Comparison of ENCODE assay signal across 8 cellular contexts in genomic region chr6:31580446-31580755, GRCh38. TPM values are rescaled to one million over a fixed set of nuclear protein-coding genes. Genes with fewer than 3 reads are reported as not detected.
DNase-seq lines count a peak whose midpoint lies in the region; ATAC-seq, FAIRE-seq and TF ChIP-seq lines count a peak whose summit lies in the region.

No MANE protein-coding gene starts in this region.

- H3K27ac Mint-ChIP-seq in activated naive CD4-positive, alpha-beta T cell treated with anti-CD3 and anti-CD28 coated beads, Interleukin-2, amount 50 U/mL, for 24 hours: peak overlapping the region; percentile 97
- no peak overlapping the region for H3K27ac Mint-ChIP-seq in type B pancreatic cell

- peaks cover 77% of the 10 kb centered on the region for H3K4me1 Mint-ChIP-seq in activated naive CD4-positive, alpha-beta T cell treated with anti-CD3 and anti-CD28 coated beads, Interleukin-2, amount 50 U/mL, for 24 hours
- H3K4me1 Mint-ChIP-seq in type B pancreatic cell (ENCODE audit: unreplicated experiment): peaks cover 9% of the 10 kb centered on the region

- no peak overlapping the region for H2BK5ac ChIP-seq in mesendoderm (ENCODE audit: low read length)

- H3K36me3 ChIP-seq in K562 (ENCODE audit: control insufficient read depth, insufficient read depth, low read length) (no peaks in the 10 kb centered on the region), mesendoderm (ENCODE audit: control insufficient read depth, insufficient read depth, low read length) (no peaks in the 10 kb centered on the region)

- H4K8ac ChIP-seq in mesendoderm (ENCODE audit: low read depth, low read length): no peak overlapping the region

- H2BK15ac ChIP-seq in mesendoderm (replicated peaks; ENCODE audit: low read depth): no peak overlapping the region

- CTCF ChIA-PET in K562 (lab: Yijun Ruan, JAX; ENCODE audit: low intra/inter-chr PET ratio): interaction anchor here (0.8 to 1.3 kb wide), 2 partner anchors 18 to 33 kb away, joined by 4 read pairs; partner anchors contain the start of gene NFKBIL1

- peaks cover 36% of the 10 kb centered on the region for H3K36me3 Mint-ChIP-seq in activated naive CD4-positive, alpha-beta T cell treated with anti-CD3 and anti-CD28 coated beads, Interleukin-2, amount 50 U/mL, for 24 hours
- H3K36me3 Mint-ChIP-seq in type B pancreatic cell: no peaks in the 10 kb centered on the region

- in situ Hi-C loops in K562 (cut with MboI): no loop called here

- BruUV-seq in K562 (replicated peaks; lab: Mats Ljungman, UMichigan): TSS peak; percentile 46

- no peak overlapping the region for H3K4ac ChIP-seq in mesendoderm (ENCODE audit: low read depth, low read length)

- H3K27me3 Mint-ChIP-seq in activated naive CD4-positive, alpha-beta T cell treated with anti-CD3 and anti-CD28 coated beads, Interleukin-2, amount 50 U/mL, for 24 hours: no peaks in the 10 kb centered on the region
- H3K27me3 Mint-ChIP-seq in type B pancreatic cell: peaks cover 35% of the 10 kb centered on the region

- H2AFZ ChIP-seq in K562 (ENCODE audit: low read depth, low read length): peak overlapping the region; percentile 97

- intact Hi-C loops in K562 (cut with micrococcal nuclease): loop anchor here (1.0 to 10.0 kb wide), 3 partner anchors 18 to 386 kb away; partner anchors contain the start of genes ATP6V1G2 and NFKBIL1

- H3K23ac ChIP-seq in mesendoderm (ENCODE audit: low read length): no peak overlapping the region

- WGBS in K562 (ENCODE audit: insufficient coverage, low coverage, missing lambda C conversion rate): 38% methylated on average over 13 of the region's 13 CpGs
- no CpG with 5 or more reads among the region's 13 CpGs for WGBS in mesendoderm (ENCODE audit: extremely low coverage, insufficient coverage, low lambda C conversion rate)

- TF ChIP-seq CTCF in K562 (IDR thresholded peaks at IDR 0.05 in 2 of 3, conservative IDR thresholded peaks at IDR 0.05 in 1 of 3; ENCODE audit: insufficient read depth in 2 of 3, low read depth in 1 of 3, low read length in 3 of 3): no peak
- TF ChIP-seq CTCF in type B pancreatic cell (conservative IDR thresholded peaks at IDR 0.05): no peak

- H2BK120ac ChIP-seq in mesendoderm (ENCODE audit: low read depth, low read length): no peak overlapping the region

- TF ChIP-seq EP300 in K562 (IDR thresholded peaks at IDR 0.05; ENCODE audit: low read length): no peak

- no peaks in the 10 kb centered on the region for H3K79me1 ChIP-seq in mesendoderm (ENCODE audit: low read length)

- no peaks in the 10 kb centered on the region for H3K79me2 ChIP-seq in K562 (ENCODE audit: control insufficient read depth, insufficient read depth, low read length)
- no peaks in the 10 kb centered on the region for H3K79me2 ChIP-seq in mesendoderm (ENCODE audit: control insufficient read depth, insufficient read depth, low read length)

- H3K27ac ChIP-seq in K562 (ENCODE audit: extremely low read depth, low read depth, low read length) (no peak overlapping the region), mesendoderm (ENCODE audit: low read depth, low read length) (no peak overlapping the region)

- H4K20me1 ChIP-seq in K562 (replicated peaks; ENCODE audit: control insufficient read depth, insufficient read depth, low read length): no peaks in the 10 kb centered on the region

- H3K56ac ChIP-seq in mesendoderm (ENCODE audit: low read length): peak overlapping the region; percentile 81

- no peak overlapping the region for H2AK5ac ChIP-seq in mesendoderm (ENCODE audit: low read length)

- TF ChIP-seq POLR2A in K562 (conservative IDR thresholded peaks at IDR 0.05): no peak

- DNase-seq in activated naive CD4-positive, alpha-beta T cell treated with Interleukin-2 at 50 U/mL for 16 hours: no peak
- DNase-seq in K562 (ENCODE audit: extremely low read depth in 1 of 4, low spot score in 3 of 4) (no peak), mesendoderm (no peak), type B pancreatic cell (ENCODE audit: extremely low spot score, unreplicated experiment) (no peak), NCI-H345 treated with DMSO at 0.1 percent for 48 hours (lab: John Stamatoyannopoulos, UW; ENCODE audit: unreplicated experiment) (no peak), NCI-H1092 (lab: John Stamatoyannopoulos, UW) (no peak)

- H3K4me3 ChIP-seq in K562 (peak overlapping the region; percentile 62), mesendoderm (ENCODE audit: low read length) (no peak overlapping the region)

- H3K9me3 ChIP-seq in K562 (replicated peaks; ENCODE audit: control insufficient read depth, insufficient read depth, low read depth, low read length): no peaks in the 10 kb centered on the region

- POLR2A ChIA-PET in K562 (lab: Yijun Ruan, JAX): interaction anchor here (0.6 to 3.3 kb wide), 13 partner anchors 9 to 1988 kb away, joined by 3 to 20 read pairs (median 5); partner anchors contain the start of genes DDX39B and MICB

- H3K4me1 ChIP-seq in K562 (replicated peaks in 1 of 2; ENCODE audit: control insufficient read depth in 2 of 2, insufficient read depth in 2 of 2, low read length in 2 of 2) (peaks cover 0 to 28% of the 10 kb centered on the region in 2 experiments; a peak in 3 of 5 replicates), mesendoderm (ENCODE audit: control insufficient read depth, low read depth, low read length) (peaks cover 5% of the 10 kb centered on the region)

- no peaks in the 10 kb centered on the region for H3K27me3 ChIP-seq in K562 (ENCODE audit: control insufficient read depth in 2 of 2, insufficient read depth in 2 of 2, low read length in 2 of 2)
- H3K27me3 ChIP-seq in mesendoderm (ENCODE audit: insufficient read depth, low read length, poor library complexity): no peaks in the 10 kb centered on the region

- H3K9ac ChIP-seq in K562 (ENCODE audit: insufficient read depth in 1 of 2, low read depth in 2 of 2, low read length in 2 of 2) (peak overlapping the region; percentile 75 to 97; a peak in 3 of 4 replicates), mesendoderm (ENCODE audit: low read length) (peak overlapping the region; percentile 49)

- no peaks in the 10 kb centered on the region for H3K9me1 ChIP-seq in K562 (ENCODE audit: control insufficient read depth, insufficient read depth, low read length)

- ATAC-seq in K562 (no peak), HG03565 (IDR thresholded peaks at IDR 0.05; ENCODE audit: unreplicated experiment) (no peak)

- no peak overlapping the region for H4K5ac ChIP-seq in mesendoderm (ENCODE audit: low read length)

- H3K9me3 Mint-ChIP-seq in activated naive CD4-positive, alpha-beta T cell treated with anti-CD3 and anti-CD28 coated beads, Interleukin-2, amount 50 U/mL, for 24 hours: no peaks in the 10 kb centered on the region
- H3K9me3 Mint-ChIP-seq in type B pancreatic cell: no peaks in the 10 kb centered on the region

- H3K4me3 Mint-ChIP-seq in activated naive CD4-positive, alpha-beta T cell treated with anti-CD3 and anti-CD28 coated beads, Interleukin-2, amount 50 U/mL, for 24 hours: peak overlapping the region; percentile 93
- peak overlapping the region; percentile 96 for H3K4me3 Mint-ChIP-seq in type B pancreatic cell

- H3K4me2 ChIP-seq in K562 (ENCODE audit: insufficient read depth, low read length) (peak overlapping the region; percentile 91), mesendoderm (ENCODE audit: low read length) (peak overlapping the region; percentile 66)

- H3K18ac ChIP-seq in mesendoderm (ENCODE audit: low read length): peak overlapping the region; percentile 11

- no peak for TF ChIP-seq RAD21 in K562 (CRISPR knock-in tag; conservative IDR thresholded peaks at IDR 0.05 in 1 of 2, IDR thresholded peaks at IDR 0.05 in 1 of 2)

- no peak for FAIRE-seq in K562 (lab: Jason Lieb, UNC)

RNA-seq across cellular contexts. Expression of gene LTB, which starts 1.8 kb away (rescaled TPM):
- total RNA-seq in K562 (2011; cell fraction: chromatin; rRNA removed; ENCODE audit: low replicate concordance): not detected in 2 replicates
- total RNA-seq in K562 (2011; cell fraction: nucleolus; rRNA removed): not detected in 2 replicates
- not detected in 2 replicates for total RNA-seq in K562 (2011; cell fraction: nucleoplasm; rRNA removed)
- total RNA-seq in K562 (2014; rRNA removed): not detected in 2 replicates
- total RNA-seq in K562 (2014; rRNA removed; fragmentation: Illumina TruSeq; extraction: Trizol): not detected in 2 replicates
- 0.30 TPM in 1 of 2 replicates, not detected in the other for total RNA-seq in K562 (2015; rRNA removed; fragmentation: Illumina TruSeq; extraction: Trizol)
- 0.51 and 1.0 TPM in 2 replicates for total RNA-seq in K562 (2021)
- polyA plus RNA-seq in K562 (2011; rRNA removed): 0.11 TPM in 1 of 2 replicates, not detected in the other
- 0.18 TPM in 1 of 2 replicates, not detected in the other for polyA plus RNA-seq in K562 (2011; cell fraction: cytosol; rRNA removed)
- polyA plus RNA-seq in K562 (2011; cell fraction: nucleus; rRNA removed): not detected in 2 replicates
- 0.94 and 1.5 TPM in 2 replicates for polyA plus RNA-seq in K562 (2012)
- polyA plus RNA-seq in K562 (2014; fragmentation: Illumina TruSeq; extraction: Trizol): not detected in 2 replicates
- polyA plus RNA-seq in K562 (2014; fragmentation: Nextera tagmentation; extraction: Ambion mirVana): not detected
- polyA plus RNA-seq in K562 (2014; rRNA removed): 0.07 and 0.27 TPM in 2 replicates
- not detected in 2 replicates for polyA minus RNA-seq in K562 (2011; rRNA and poly(A)+ RNA removed)
- not detected in 2 replicates for polyA minus RNA-seq in K562 (2011; cell fraction: cytosol; rRNA and poly(A)+ RNA removed)
- 0.56 TPM in 1 of 2 replicates, not detected in the other for polyA minus RNA-seq in K562 (2011; cell fraction: nucleus; rRNA and poly(A)+ RNA removed)
- 0.18 TPM for polyA plus RNA-seq in mesendoderm (2013, experiment 1 of 2)
- polyA plus RNA-seq in mesendoderm (2013, experiment 2 of 2): not detected
- 0.34 and 1.0 TPM in 2 replicates for total RNA-seq in type B pancreatic cell (ENCODE audit: low replicate concordance)

RNA-seq across cellular contexts. Expression of gene TNF, which starts 5.0 kb away (rescaled TPM):
- not detected in 2 replicates for total RNA-seq in K562 (2011; cell fraction: chromatin; rRNA removed; ENCODE audit: low replicate concordance)
- not detected in 2 replicates for total RNA-seq in K562 (2011; cell fraction: nucleolus; rRNA removed)
- not detected in 2 replicates for total RNA-seq in K562 (2011; cell fraction: nucleoplasm; rRNA removed)
- total RNA-seq in K562 (2014; rRNA removed): not detected in 2 replicates
- not detected in 2 replicates for total RNA-seq in K562 (2014; rRNA removed; fragmentation: Illumina TruSeq; extraction: Trizol)
- total RNA-seq in K562 (2015; rRNA removed; fragmentation: Illumina TruSeq; extraction: Trizol): not detected in 2 replicates
- 0.36 and 0.40 TPM in 2 replicates for total RNA-seq in K562 (2021)
- not detected in 2 replicates for polyA plus RNA-seq in K562 (2011; rRNA removed)
- polyA plus RNA-seq in K562 (2011; cell fraction: cytosol; rRNA removed): 0.07 TPM in 1 of 2 replicates, not detected in the other
- 0.26 TPM in 1 of 2 replicates, not detected in the other for polyA plus RNA-seq in K562 (2011; cell fraction: nucleus; rRNA removed)
- 0.04 and 0.32 TPM in 2 replicates for polyA plus RNA-seq in K562 (2012)
- not detected in 2 replicates for polyA plus RNA-seq in K562 (2014; fragmentation: Illumina TruSeq; extraction: Trizol)
- not detected for polyA plus RNA-seq in K562 (2014; fragmentation: Nextera tagmentation; extraction: Ambion mirVana)
- 0.08 TPM in 1 of 2 replicates, not detected in the other for polyA plus RNA-seq in K562 (2014; rRNA removed)
- not detected in 2 replicates for polyA minus RNA-seq in K562 (2011; rRNA and poly(A)+ RNA removed)
- not detected in 2 replicates for polyA minus RNA-seq in K562 (2011; cell fraction: cytosol; rRNA and poly(A)+ RNA removed)
- polyA minus RNA-seq in K562 (2011; cell fraction: nucleus; rRNA and poly(A)+ RNA removed): not detected in 2 replicates
- polyA plus RNA-seq in mesendoderm (2013, experiment 1 of 2): 0.04 TPM
- 0.03 TPM for polyA plus RNA-seq in mesendoderm (2013, experiment 2 of 2)
- total RNA-seq in type B pancreatic cell (ENCODE audit: low replicate concordance): not detected in 2 replicates

RNA-seq across cellular contexts. Expression of gene LST1, which starts 5.7 kb away (rescaled TPM):
- total RNA-seq in K562 (2011; cell fraction: chromatin; rRNA removed; ENCODE audit: low replicate concordance): 0.90 and 0.92 TPM in 2 replicates
- 0.79 and 0.83 TPM in 2 replicates for total RNA-seq in K562 (2011; cell fraction: nucleolus; rRNA removed)
- total RNA-seq in K562 (2011; cell fraction: nucleoplasm; rRNA removed): 0.59 and 1.4 TPM in 2 replicates
- total RNA-seq in K562 (2014; rRNA removed): 0.49 and 0.82 TPM in 2 replicates
- total RNA-seq in K562 (2014; rRNA removed; fragmentation: Illumina TruSeq; extraction: Trizol): 0.99 and 1.3 TPM in 2 replicates
- total RNA-seq in K562 (2015; rRNA removed; fragmentation: Illumina TruSeq; extraction: Trizol): 7.6 and 7.8 TPM in 2 replicates
- 1.7 and 1.9 TPM in 2 replicates for total RNA-seq in K562 (2021)
- polyA plus RNA-seq in K562 (2011; rRNA removed): 1.3 and 2.5 TPM in 2 replicates
- 2.3 and 3.4 TPM in 2 replicates for polyA plus RNA-seq in K562 (2011; cell fraction: cytosol; rRNA removed)
- 2.6 and 3.1 TPM in 2 replicates for polyA plus RNA-seq in K562 (2011; cell fraction: nucleus; rRNA removed)
- 4.1 and 10.4 TPM in 2 replicates for polyA plus RNA-seq in K562 (2012)
- polyA plus RNA-seq in K562 (2014; fragmentation: Illumina TruSeq; extraction: Trizol): 1.7 and 2.4 TPM in 2 replicates
- 1 to 10 TPM; 1.8 to 2.0 TPM for polyA plus RNA-seq in K562 (2014; fragmentation: Nextera tagmentation; extraction: Ambion mirVana)
- 1.3 and 1.5 TPM in 2 replicates for polyA plus RNA-seq in K562 (2014; rRNA removed)
- polyA minus RNA-seq in K562 (2011; rRNA and poly(A)+ RNA removed): 1.8 and 1.9 TPM in 2 replicates
- 4.3 TPM in 1 of 2 replicates, not detected in the other for polyA minus RNA-seq in K562 (2011; cell fraction: cytosol; rRNA and poly(A)+ RNA removed)
- 0.67 and 0.89 TPM in 2 replicates for polyA minus RNA-seq in K562 (2011; cell fraction: nucleus; rRNA and poly(A)+ RNA removed)
- 0.04 TPM for polyA plus RNA-seq in mesendoderm (2013, experiment 1 of 2)
- polyA plus RNA-seq in mesendoderm (2013, experiment 2 of 2): not detected
- total RNA-seq in type B pancreatic cell (ENCODE audit: low replicate concordance): not detected in 2 replicates

RNA-seq across cellular contexts. Expression of gene LTA, which starts 8.3 kb away (rescaled TPM):
- not detected in 2 replicates for total RNA-seq in K562 (2011; cell fraction: chromatin; rRNA removed; ENCODE audit: low replicate concordance)
- total RNA-seq in K562 (2011; cell fraction: nucleolus; rRNA removed): not detected in 2 replicates
- total RNA-seq in K562 (2011; cell fraction: nucleoplasm; rRNA removed): not detected in 2 replicates
- total RNA-seq in K562 (2014; rRNA removed): not detected in 2 replicates
- total RNA-seq in K562 (2014; rRNA removed; fragmentation: Illumina TruSeq; extraction: Trizol): not detected in 2 replicates
- total RNA-seq in K562 (2015; rRNA removed; fragmentation: Illumina TruSeq; extraction: Trizol): not detected in 2 replicates
- 0.80 and 0.87 TPM in 2 replicates for total RNA-seq in K562 (2021)
- not detected in 2 replicates for polyA plus RNA-seq in K562 (2011; rRNA removed)
- not detected in 2 replicates for polyA plus RNA-seq in K562 (2011; cell fraction: cytosol; rRNA removed)
- polyA plus RNA-seq in K562 (2011; cell fraction: nucleus; rRNA removed): 0.07 and 0.11 TPM in 2 replicates
- polyA plus RNA-seq in K562 (2012): 0.17 TPM in 1 of 2 replicates, not detected in the other
- not detected in 2 replicates for polyA plus RNA-seq in K562 (2014; fragmentation: Illumina TruSeq; extraction: Trizol)
- not detected for polyA plus RNA-seq in K562 (2014; fragmentation: Nextera tagmentation; extraction: Ambion mirVana)
- not detected in 2 replicates for polyA plus RNA-seq in K562 (2014; rRNA removed)
- not detected in 2 replicates for polyA minus RNA-seq in K562 (2011; rRNA and poly(A)+ RNA removed)
- polyA minus RNA-seq in K562 (2011; cell fraction: cytosol; rRNA and poly(A)+ RNA removed): not detected in 2 replicates
- not detected in 2 replicates for polyA minus RNA-seq in K562 (2011; cell fraction: nucleus; rRNA and poly(A)+ RNA removed)
- polyA plus RNA-seq in mesendoderm (2013, experiment 1 of 2): 0.03 TPM
- polyA plus RNA-seq in mesendoderm (2013, experiment 2 of 2): not detected
- total RNA-seq in type B pancreatic cell (ENCODE audit: low replicate concordance): 0.22 TPM in 1 of 2 replicates, not detected in the other

RNA-seq across cellular contexts. Expression of gene NCR3, which starts 12.4 kb away (rescaled TPM):
- 1.3 TPM in 1 of 2 replicates, not detected in the other for total RNA-seq in K562 (2011; cell fraction: chromatin; rRNA removed; ENCODE audit: low replicate concordance)
- 1.4 and 3.8 TPM in 2 replicates for total RNA-seq in K562 (2011; cell fraction: nucleolus; rRNA removed)
- 0.95 and 3.0 TPM in 2 replicates for total RNA-seq in K562 (2011; cell fraction: nucleoplasm; rRNA removed)
- total RNA-seq in K562 (2014; rRNA removed) (not detected in 2 replicates), K562 (2014; rRNA removed; fragmentation: Illumina TruSeq; extraction: Trizol) (0.22 TPM in 2 replicates), K562 (2015; rRNA removed; fragmentation: Illumina TruSeq; extraction: Trizol) (0.29 and 0.94 TPM in 2 replicates), K562 (2021) (0.67 and 0.86 TPM in 2 replicates), type B pancreatic cell (ENCODE audit: low replicate concordance) (not detected in 2 replicates)
- polyA plus RNA-seq in K562 (2011; rRNA removed) (0.84 and 1.3 TPM in 2 replicates), K562 (2014; fragmentation: Illumina TruSeq; extraction: Trizol) (0.40 and 0.93 TPM in 2 replicates), K562 (2014; fragmentation: Nextera tagmentation; extraction: Ambion mirVana) (1 to 10 TPM; 1.3 to 1.9 TPM), K562 (2014; rRNA removed) (0.84 and 0.88 TPM in 2 replicates)
- 1.1 and 3.3 TPM in 2 replicates for polyA plus RNA-seq in K562 (2011; cell fraction: cytosol; rRNA removed)
- 0.21 and 1.7 TPM in 2 replicates for polyA plus RNA-seq in K562 (2011; cell fraction: nucleus; rRNA removed)
- polyA plus RNA-seq in K562 (2012): 1.5 TPM in 2 replicates
- polyA minus RNA-seq in K562 (2011; rRNA and poly(A)+ RNA removed): 1.1 and 2.1 TPM in 2 replicates
- not detected in 2 replicates for polyA minus RNA-seq in K562 (2011; cell fraction: cytosol; rRNA and poly(A)+ RNA removed)
- not detected in 2 replicates for polyA minus RNA-seq in K562 (2011; cell fraction: nucleus; rRNA and poly(A)+ RNA removed)
- polyA plus RNA-seq in mesendoderm (2013, experiment 1 of 2): not detected
- 0.06 TPM for polyA plus RNA-seq in mesendoderm (2013, experiment 2 of 2)
